ENCODE assay signal across 21 cellular contexts in genomic region chr12:89490922-89491321, GRCh38. TPM values are rescaled to one million over a fixed set of nuclear protein-coding genes. Genes with fewer than 3 reads are reported as not detected.
DNase-seq lines count a peak whose midpoint lies in the region; ATAC-seq, FAIRE-seq and TF ChIP-seq lines count a peak whose summit lies in the region.
"Had no signal": no experiment of that assay in that cellular context is flagged by ENCODE, and none has a peak within 500 bp of the region (broad histone marks: within the 10 kb centered on the region; RNA-seq: fewer than 3 reads in every experiment).

No MANE protein-coding gene starts in this region.

- peaks cover 7% of the 10 kb centered on the region for H3K4me1 ChIP-seq in neural progenitor cell

- no peak for DNase-seq in activated T-cell treated with anti-CD3 and anti-CD28 coated beads, Interleukin-2, amount 50 U/mL, for 24 hours
- DNase-seq in activated T-cell treated with anti-CD3 and anti-CD28 coated beads, Interleukin-2, amount 50 U/mL, for 72 hours, result no peak
- peak; percentile 23 for DNase-seq in iPS-NIHi11 (ENCODE audit: low spot score)
- no peak for DNase-seq in neural progenitor cell (ENCODE audit: low spot score)
- no peak for DNase-seq in AG08395 (ENCODE audit: low spot score)
- DNase-seq in urothelium cell line (ENCODE audit: low spot score), result no peak
- DNase-seq: Calu3; CD8-positive, alpha-beta T cell; DMS 273 treated with DMSO at 0.1 percent for 48 hours; DMS53; DND-41; EL; GOT3; H7 had no signal

- no peaks in the 10 kb centered on the region for H3K79me2 ChIP-seq in neural progenitor cell (ENCODE audit: low read depth)

- no peaks in the 10 kb centered on the region for H3K27me3 Mint-ChIP-seq in activated T-cell treated with anti-CD3 and anti-CD28 coated beads, Interleukin-2, amount 50 U/mL, for 24 hours
- no peaks in the 10 kb centered on the region for H3K27me3 Mint-ChIP-seq in activated T-cell treated with anti-CD3 and anti-CD28 coated beads, Interleukin-2, amount 50 U/mL, for 72 hours (ENCODE audit: low read depth)
- H3K27me3 Mint-ChIP-seq in neural progenitor cell (ENCODE audit: insufficient read depth, low read depth), result no peaks in the 10 kb centered on the region
- H3K27me3 Mint-ChIP-seq: IgD-negative memory B cell had no signal

- no peaks in the 10 kb centered on the region for H3F3A ChIP-seq in neural progenitor cell (ENCODE audit: low read depth)

- H3K27ac ChIP-seq in neural progenitor cell, result no peak overlapping the region
- H3K27ac ChIP-seq: 22Rv1; A549; BLaER1 treated with 17β-estradiol and CSF1 and Interleukin-3, amounts not matched to agents 10 nM and 100 nM had no signal

- peaks cover 64% of the 10 kb centered on the region for H3K36me3 Mint-ChIP-seq in activated T-cell treated with anti-CD3 and anti-CD28 coated beads, Interleukin-2, amount 50 U/mL, for 24 hours (ENCODE audit: low read depth)
- peaks cover 7 to 8% of the 10 kb centered on the region in 2 donors for H3K36me3 Mint-ChIP-seq in activated T-cell treated with anti-CD3 and anti-CD28 coated beads, Interleukin-2, amount 50 U/mL, for 72 hours (ENCODE audit: insufficient read depth in 2 of 2)
- peaks cover 14% of the 10 kb centered on the region for H3K36me3 Mint-ChIP-seq in neural progenitor cell

- no peaks in the 10 kb centered on the region for H3K9me3 ChIP-seq in neural progenitor cell (ENCODE audit: low read depth)
- H3K9me3 ChIP-seq: A549; BLaER1 treated with 17β-estradiol and CSF1 and Interleukin-3, amounts not matched to agents 10 nM and 100 nM had no signal

- H3K4me2 ChIP-seq in neural progenitor cell, result no peak overlapping the region
- H3K4me2 ChIP-seq: A549; BLaER1 treated with 17β-estradiol and CSF1 and Interleukin-3, amounts not matched to agents 10 nM and 100 nM had no signal

- peaks cover 2% of the 10 kb centered on the region for H3K9me3 Mint-ChIP-seq in activated T-cell treated with anti-CD3 and anti-CD28 coated beads, Interleukin-2, amount 50 U/mL, for 24 hours
- H3K9me3 Mint-ChIP-seq in activated T-cell treated with anti-CD3 and anti-CD28 coated beads, Interleukin-2, amount 50 U/mL, for 72 hours, result peaks cover 2 to 3% of the 10 kb centered on the region in 2 donors
- H3K9me3 Mint-ChIP-seq in neural progenitor cell, result no peaks in the 10 kb centered on the region
- H3K9me3 Mint-ChIP-seq: CD8-positive, alpha-beta T cell; IgD-negative memory B cell had no signal

- H3K27me3 ChIP-seq in neural progenitor cell, result no peaks in the 10 kb centered on the region
- H3K27me3 ChIP-seq: BLaER1 treated with 17β-estradiol and CSF1 and Interleukin-3, amounts not matched to agents 10 nM and 100 nM had no signal

- TF ChIP-seq CTCF in neural progenitor cell (IDR thresholded peaks at IDR 0.05), result no peak

- H2AFZ ChIP-seq in neural progenitor cell (replicated peaks), result no peak overlapping the region

- no peak for ATAC-seq in activated T-cell treated with anti-CD3 and anti-CD28 coated beads, Interleukin-2, amount 50 U/mL, for 72 hours (replicated peaks in 1 of 2)
- ATAC-seq in GM18870 (IDR thresholded peaks at IDR 0.05; ENCODE audit: unreplicated experiment), result no peak
- ATAC-seq: A549; CD8-positive, alpha-beta T cell; GM12878; HepG2 had no signal

- FAIRE-seq in urothelium cell line (lab: Jason Lieb, UNC), result no peak
- FAIRE-seq: A549, GM12878, HepG2 had no signal

- no peak overlapping the region for H3K4me3 Mint-ChIP-seq in activated T-cell treated with anti-CD3 and anti-CD28 coated beads, Interleukin-2, amount 50 U/mL, for 24 hours
- no peak overlapping the region for H3K4me3 Mint-ChIP-seq in activated T-cell treated with anti-CD3 and anti-CD28 coated beads, Interleukin-2, amount 50 U/mL, for 72 hours
- peak overlapping the region; percentile 26 for H3K4me3 Mint-ChIP-seq in neural progenitor cell
- H3K4me3 Mint-ChIP-seq: CD8-positive, alpha-beta T cell; IgD-negative memory B cell had no signal

- no peaks in the 10 kb centered on the region for H3K36me3 ChIP-seq in neural progenitor cell

- no peaks in the 10 kb centered on the region for H4K20me1 ChIP-seq in neural progenitor cell (ENCODE audit: low read depth)

- H3K9ac ChIP-seq in neural progenitor cell, result no peak overlapping the region
- H3K9ac ChIP-seq: BLaER1 treated with 17β-estradiol and CSF1 and Interleukin-3, amounts not matched to agents 10 nM and 100 nM had no signal

- H3K4me3 ChIP-seq in neural progenitor cell, result no peak overlapping the region
- H3K4me3 ChIP-seq: A549; BLaER1 treated with 17β-estradiol and CSF1 and Interleukin-3, amounts not matched to agents 10 nM and 100 nM; GM12878 had no signal

- H3K4me1 Mint-ChIP-seq in activated T-cell treated with anti-CD3 and anti-CD28 coated beads, Interleukin-2, amount 50 U/mL, for 24 hours (ENCODE audit: low read depth), result peaks cover 28% of the 10 kb centered on the region
- peaks cover 22% of the 10 kb centered on the region for H3K4me1 Mint-ChIP-seq in activated T-cell treated with anti-CD3 and anti-CD28 coated beads, Interleukin-2, amount 50 U/mL, for 72 hours (ENCODE audit: low read depth)
- peaks cover 9% of the 10 kb centered on the region for H3K4me1 Mint-ChIP-seq in neural progenitor cell

- peak overlapping the region; percentile 22 for H3K27ac Mint-ChIP-seq in activated T-cell treated with anti-CD3 and anti-CD28 coated beads, Interleukin-2, amount 50 U/mL, for 24 hours
- H3K27ac Mint-ChIP-seq in activated T-cell treated with anti-CD3 and anti-CD28 coated beads, Interleukin-2, amount 50 U/mL, for 72 hours, result no peak overlapping the region
- no peak overlapping the region for H3K27ac Mint-ChIP-seq in neural progenitor cell
- H3K27ac Mint-ChIP-seq: CD8-positive, alpha-beta T cell; IgD-negative memory B cell had no signal

RNA-seq across cellular contexts. Expression of gene GALNT4, which starts 33.7 kb away (rescaled TPM):
- total RNA-seq in activated T-cell treated with anti-CD3 and anti-CD28 coated beads, Interleukin-2, amount 50 U/mL, for 72 hours, result 10 to 100 TPM in 1 of 2 donors, 1 to 10 TPM in 1; 6.7 to 10.6 TPM
- 2.2 and 2.8 TPM in 2 replicates for total RNA-seq in neural progenitor cell (ENCODE audit: low replicate concordance)

RNA-seq across cellular contexts. Expression of gene POC1B, which starts 34.9 kb away (rescaled TPM):
- total RNA-seq in activated T-cell treated with anti-CD3 and anti-CD28 coated beads, Interleukin-2, amount 50 U/mL, for 72 hours, result 10 to 100 TPM; 53.8 to 64.3 TPM
- 32.4 and 40.3 TPM in 2 replicates for total RNA-seq in neural progenitor cell (ENCODE audit: low replicate concordance)
